In genomic region chr21:15894596-15894995, GRCh38 we compare ENCODE assay signal across 10 cellular contexts.
DNase-seq lines count a peak whose midpoint lies in the region; TF ChIP-seq lines count a peak whose summit lies in the region.
"Had no signal": no experiment of that assay in that cellular context is flagged by ENCODE, and none has a peak within 500 bp of the region (broad histone marks: within the 10 kb centered on the region; RNA-seq: fewer than 3 reads in every experiment).

No MANE protein-coding gene starts in this region.

- H3K4me3 Mint-ChIP-seq in nephron progenitor cell: no peak overlapping the region
- H3K4me3 Mint-ChIP-seq in activated CD4-positive, alpha-beta T cell treated with anti-CD3 and anti-CD28 coated beads, Interleukin-2, amount 10 ng/mL, durations not matched to agents 24 days and 14 days: no peak overlapping the region

- peaks cover 34% of the 10 kb centered on the region for H3K36me3 Mint-ChIP-seq in nephron progenitor cell (ENCODE audit: low read depth)
- no peaks in the 10 kb centered on the region for H3K36me3 Mint-ChIP-seq in activated CD4-positive, alpha-beta T cell treated with anti-CD3 and anti-CD28 coated beads, Interleukin-2, amount 10 ng/mL, durations not matched to agents 24 days and 14 days (ENCODE audit: low read depth)

- TF ChIP-seq CTCF in NB4 (IDR thresholded peaks at IDR 0.05; ENCODE audit: low read depth, low read length) (no peak), nephron progenitor cell (IDR thresholded peaks at IDR 0.05) (peak; percentile 59), GM13976 (IDR thresholded peaks at IDR 0.05; ENCODE audit: borderline replicate concordance, control extremely low read depth, extremely low read depth, insufficient read depth, missing control alignments) (no peak)

- intact Hi-C loops in activated CD4-positive, alpha-beta T cell treated with anti-CD3 and anti-CD28 coated beads, Interleukin-2, amount 10 ng/mL, durations not matched to agents 24 days and 14 days (cut with micrococcal nuclease): no loop called here

- H3K27me3 Mint-ChIP-seq in nephron progenitor cell (ENCODE audit: low read depth, poor library complexity): peaks cover 2% of the 10 kb centered on the region
- H3K27me3 Mint-ChIP-seq in activated CD4-positive, alpha-beta T cell treated with anti-CD3 and anti-CD28 coated beads, Interleukin-2, amount 10 ng/mL, durations not matched to agents 24 days and 14 days: no peaks in the 10 kb centered on the region

- TF ChIP-seq POLR2A in NB4 (IDR thresholded peaks at IDR 0.05; ENCODE audit: extremely low read depth, insufficient read length): no peak

- H3K27ac Mint-ChIP-seq in nephron progenitor cell: no peak overlapping the region
- no peak overlapping the region for H3K27ac Mint-ChIP-seq in activated CD4-positive, alpha-beta T cell treated with anti-CD3 and anti-CD28 coated beads, Interleukin-2, amount 10 ng/mL, durations not matched to agents 24 days and 14 days

- H3K9me3 Mint-ChIP-seq in nephron progenitor cell: peaks cover 35% of the 10 kb centered on the region
- H3K9me3 Mint-ChIP-seq in activated CD4-positive, alpha-beta T cell treated with anti-CD3 and anti-CD28 coated beads, Interleukin-2, amount 10 ng/mL, durations not matched to agents 24 days and 14 days: peaks cover 8% of the 10 kb centered on the region

- DNase-seq in DMS53 (lab: John Stamatoyannopoulos, UW): peak; percentile 31
- peak; percentile 5 for DNase-seq in NB4 (ENCODE audit: low read depth)
- DNase-seq in cerebellar cortex (ENCODE audit: low spot score): peak; percentile 16
- DNase-seq in nephron progenitor cell: no peak
- DNase-seq in NCI-H226: no peak
- DNase-seq in GM13976 (ENCODE audit: low spot score): no peak
- DNase-seq in activated CD4-positive, CD25-positive, alpha-beta regulatory T cell (lab: John Stamatoyannopoulos, UW): no peak
- DNase-seq in activated CD4-positive, alpha-beta T cell treated with anti-CD3 and anti-CD28 coated beads, Interleukin-2, amount 10 ng/mL, durations not matched to agents 24 days and 14 days: no peak

- in situ Hi-C loops in GM13976 (cut with MboI; ENCODE audit: low sequenced_read_pairs, unreplicated experiment): no loop called here

- peaks cover 6% of the 10 kb centered on the region for H3K4me1 Mint-ChIP-seq in nephron progenitor cell
- no peaks in the 10 kb centered on the region for H3K4me1 Mint-ChIP-seq in activated CD4-positive, alpha-beta T cell treated with anti-CD3 and anti-CD28 coated beads, Interleukin-2, amount 10 ng/mL, durations not matched to agents 24 days and 14 days

- no peak overlapping the region for H3K4me3 ChIP-seq in NB4 (ENCODE audit: low read depth, low read length)
- H3K4me3 ChIP-seq: lung, SJCRH30 had no signal

Comparison
In these comparisons a context has a peak if more than half of its experiments do, and no peak if none do; other contexts are left out.
1. DNase-seq: peak in DMS53 (single experiment), NB4 (single experiment) and cerebellar cortex (single experiment); none in nephron progenitor cell (single experiment), NCI-H226 (single experiment), GM13976 (single experiment), activated CD4-positive, CD25-positive, alpha-beta regulatory T cell (0 of 4) and activated CD4-positive, alpha-beta T cell treated with anti-CD3 and anti-CD28 coated beads, Interleukin-2, amount 10 ng/mL, durations not matched to agents 24 days and 14 days (single experiment).